In genomic region chr18:45606007-45606406, GRCh38 we compare ENCODE assay signal across 27 cellular contexts. TPM values are rescaled to one million over a fixed set of nuclear protein-coding genes. Genes with fewer than 3 reads are reported as not detected.
DNase-seq lines count a peak whose midpoint lies in the region; ATAC-seq and TF ChIP-seq lines count a peak whose summit lies in the region.
"Had no signal": no experiment of that assay in that cellular context is flagged by ENCODE, and none has a peak within 500 bp of the region (broad histone marks: within the 10 kb centered on the region; RNA-seq: fewer than 3 reads in every experiment).

No MANE protein-coding gene starts in this region.

- no peak overlapping the region for H2AK5ac ChIP-seq in mesendoderm (ENCODE audit: low read length)

- H3K4me3 Mint-ChIP-seq in WTC11: no peak overlapping the region
- H3K4me3 Mint-ChIP-seq in activated naive CD4-positive, alpha-beta T cell treated with anti-CD3 and anti-CD28 coated beads, Interleukin-2, amount 10 ng/mL, durations not matched to agents 7 days and 5 days: no peak overlapping the region
- H3K4me3 Mint-ChIP-seq: CD14-positive monocyte; CD4-positive, alpha-beta memory T cell; CD4-positive, CD25-positive, alpha-beta regulatory T cell; CD8-positive, alpha-beta memory T cell had no signal

- H3K27ac Mint-ChIP-seq in WTC11: no peak overlapping the region
- no peak overlapping the region for H3K27ac Mint-ChIP-seq in activated naive CD4-positive, alpha-beta T cell treated with anti-CD3 and anti-CD28 coated beads, Interleukin-2, amount 10 ng/mL, durations not matched to agents 7 days and 5 days
- H3K27ac Mint-ChIP-seq: CD14-positive monocyte; CD4-positive, alpha-beta memory T cell; CD4-positive, CD25-positive, alpha-beta regulatory T cell; CD8-positive, alpha-beta memory T cell had no signal

- no peaks in the 10 kb centered on the region for H3K79me2 ChIP-seq in mesendoderm (ENCODE audit: control insufficient read depth, insufficient read depth, low read length)

- H3K4me1 Mint-ChIP-seq in WTC11: peaks cover 29% of the 10 kb centered on the region
- H3K4me1 Mint-ChIP-seq in activated naive CD4-positive, alpha-beta T cell treated with anti-CD3 and anti-CD28 coated beads, Interleukin-2, amount 10 ng/mL, durations not matched to agents 7 days and 5 days: no peaks in the 10 kb centered on the region
- H3K4me1 Mint-ChIP-seq: CD14-positive monocyte; CD4-positive, alpha-beta memory T cell; CD4-positive, CD25-positive, alpha-beta regulatory T cell; CD8-positive, alpha-beta memory T cell had no signal

- H2BK120ac ChIP-seq in mesendoderm (ENCODE audit: low read depth, low read length): no peak overlapping the region

- no peaks in the 10 kb centered on the region for H3K36me3 ChIP-seq in mesendoderm (ENCODE audit: control insufficient read depth, insufficient read depth, low read length)
- H3K36me3 ChIP-seq: BE2C, BLaER1 had no signal

- no peak overlapping the region for H2BK15ac ChIP-seq in mesendoderm (replicated peaks; ENCODE audit: low read depth)

- peak; percentile 66 for ATAC-seq in WTC11
- ATAC-seq: GM12878 had no signal

- POLR2A ChIA-PET in WTC11 (lab: Charles Lee): no interaction called here

- H3K9me3 Mint-ChIP-seq in WTC11: peaks cover 7% of the 10 kb centered on the region
- H3K9me3 Mint-ChIP-seq in activated naive CD4-positive, alpha-beta T cell treated with anti-CD3 and anti-CD28 coated beads, Interleukin-2, amount 10 ng/mL, durations not matched to agents 7 days and 5 days: no peaks in the 10 kb centered on the region
- H3K9me3 Mint-ChIP-seq: CD4-positive, CD25-positive, alpha-beta regulatory T cell; CD8-positive, alpha-beta memory T cell had no signal

- no peak overlapping the region for H3K4me3 ChIP-seq in mesendoderm (ENCODE audit: low read length)
- H3K4me3 ChIP-seq: BLaER1, GM12878 had no signal

- H4K8ac ChIP-seq in mesendoderm (ENCODE audit: low read depth, low read length): no peak overlapping the region

- no CpG with 5 or more reads among the region's 2 CpGs for WGBS in mesendoderm (ENCODE audit: extremely low coverage, insufficient coverage, low lambda C conversion rate)

- no peak overlapping the region for H2BK5ac ChIP-seq in mesendoderm (ENCODE audit: low read length)

- H3K4me1 ChIP-seq in mesendoderm (ENCODE audit: control insufficient read depth, low read depth, low read length): peaks cover 13% of the 10 kb centered on the region
- H3K4me1 ChIP-seq: BE2C had no signal

- no peak overlapping the region for H3K9ac ChIP-seq in mesendoderm (ENCODE audit: low read length)
- H3K9ac ChIP-seq: BLaER1 had no signal

- CTCF ChIA-PET in WTC11 (lab: Charles Lee): interaction anchor here (0.8 kb wide), 1 partner anchor 15 kb away, joined by 3 read pairs; no protein-coding TSS in a partner anchor
- CTCF ChIA-PET in activated naive CD4-positive, alpha-beta T cell treated with anti-CD3 and anti-CD28 coated beads, Interleukin-2, amount 10 ng/mL, durations not matched to agents 7 days and 5 days (lab: Charles Lee): no interaction called here

- H3K36me3 Mint-ChIP-seq in WTC11: no peaks in the 10 kb centered on the region
- H3K36me3 Mint-ChIP-seq in activated naive CD4-positive, alpha-beta T cell treated with anti-CD3 and anti-CD28 coated beads, Interleukin-2, amount 10 ng/mL, durations not matched to agents 7 days and 5 days: no peaks in the 10 kb centered on the region
- H3K36me3 Mint-ChIP-seq: CD14-positive monocyte; CD4-positive, alpha-beta memory T cell; CD4-positive, CD25-positive, alpha-beta regulatory T cell; CD8-positive, alpha-beta memory T cell had no signal

- H3K56ac ChIP-seq in mesendoderm (ENCODE audit: low read length): no peak overlapping the region

- no peak overlapping the region for H3K27ac ChIP-seq in mesendoderm (ENCODE audit: low read depth, low read length)
- H3K27ac ChIP-seq: BLaER1 had no signal

- H3K4me2 ChIP-seq in mesendoderm (ENCODE audit: low read length): no peak overlapping the region

- TF ChIP-seq CTCF in WTC11 (IDR thresholded peaks at IDR 0.05): no peak

- no peak overlapping the region for H3K18ac ChIP-seq in mesendoderm (ENCODE audit: low read length)

- H3K27me3 Mint-ChIP-seq in WTC11 (ENCODE audit: low read depth): no peaks in the 10 kb centered on the region
- H3K27me3 Mint-ChIP-seq in activated naive CD4-positive, alpha-beta T cell treated with anti-CD3 and anti-CD28 coated beads, Interleukin-2, amount 10 ng/mL, durations not matched to agents 7 days and 5 days: peaks cover 47% of the 10 kb centered on the region

- H3K79me1 ChIP-seq in mesendoderm (ENCODE audit: low read length): no peaks in the 10 kb centered on the region

- DNase-seq in WTC11 (ENCODE audit: low spot score) (no peak), mesendoderm (peak; percentile 54), NCI-H2081 treated with DMSO at 0.1 percent for 48 hours (lab: John Stamatoyannopoulos, UW) (no peak), SW480 (ENCODE audit: low spot score) (no peak)
- DNase-seq in activated naive CD4-positive, alpha-beta T cell treated with anti-CD3 and anti-CD28 coated beads, Interleukin-2, amount 10 ng/mL, durations not matched to agents 7 days and 5 days: no peak
- DNase-seq: 8988T; ACHN; BE2C; C1 segment of cervical spinal cord; CD4-positive, alpha-beta memory T cell; CD4-positive, CD25-positive, alpha-beta regulatory T cell; CD8-positive, alpha-beta memory T cell; COR-L47; DMS 273 treated with DMSO at 0.1 percent for 48 hours; DMS153; DMS53; DMS79; DND-41; EL; GDM1 had no signal

- no peaks in the 10 kb centered on the region for H3K27me3 ChIP-seq in mesendoderm (ENCODE audit: insufficient read depth, low read length, poor library complexity)
- H3K27me3 ChIP-seq: BE2C, BLaER1 had no signal

- no peak overlapping the region for H3K23ac ChIP-seq in mesendoderm (ENCODE audit: low read length)

- no peak overlapping the region for H4K5ac ChIP-seq in mesendoderm (ENCODE audit: low read length)

- no peak overlapping the region for H3K4ac ChIP-seq in mesendoderm (ENCODE audit: low read depth, low read length)

TF ChIP-seq in WTC11, 78 proteins besides CTCF, POLR2A, EP300 and RAD21:
- TF ChIP-seq IRF2 (CRISPR knock-in tag; IDR thresholded peaks at IDR 0.05; ENCODE audit: borderline replicate concordance, low read depth): no peak
- no peak for TF ChIP-seq TEAD1 (CRISPR knock-in tag; IDR thresholded peaks at IDR 0.05)
- TF ChIP-seq, protein P1, sequence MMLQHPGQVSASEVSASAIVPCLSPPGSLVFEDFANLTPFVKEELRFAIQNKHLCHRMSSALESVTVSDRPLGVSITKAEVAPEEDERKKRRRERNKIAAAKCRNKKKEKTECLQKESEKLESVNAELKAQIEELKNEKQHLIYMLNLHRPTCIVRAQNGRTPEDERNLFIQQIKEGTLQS (CRISPR knock-in tag; conservative IDR thresholded peaks at IDR 0.05): no peak
- no peak for TF ChIP-seq TEAD4 (CRISPR knock-in tag; IDR thresholded peaks at IDR 0.05)
- TF ChIP-seq, protein P2, sequence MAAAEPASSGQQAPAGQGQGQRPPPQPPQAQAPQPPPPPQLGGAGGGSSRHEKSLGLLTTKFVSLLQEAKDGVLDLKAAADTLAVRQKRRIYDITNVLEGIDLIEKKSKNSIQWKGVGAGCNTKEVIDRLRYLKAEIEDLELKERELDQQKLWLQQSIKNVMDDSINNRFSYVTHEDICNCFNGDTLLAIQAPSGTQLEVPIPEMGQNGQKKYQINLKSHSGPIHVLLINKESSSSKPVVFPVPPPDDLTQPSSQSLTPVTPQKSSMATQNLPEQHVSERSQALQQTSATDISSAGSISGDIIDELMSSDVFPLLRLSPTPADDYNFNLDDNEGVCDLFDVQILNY (CRISPR knock-in tag; IDR thresholded peaks at IDR 0.05): no peak
- no peak for TF ChIP-seq USF1 (CRISPR knock-in tag; IDR thresholded peaks at IDR 0.05)
- TF ChIP-seq AFF4 (CRISPR knock-in tag; IDR thresholded peaks at IDR 0.05; ENCODE audit: borderline replicate concordance): no peak

RNA-seq across cellular contexts. Expression of gene SLC14A2, which starts 9.3 kb away (rescaled TPM):
- 0.05 to 0.07 TPM in 2 of 3 replicates, not detected in the other for total RNA-seq in WTC11 (2021)
- polyA plus RNA-seq in mesendoderm (2013, experiment 1 of 2): 0.08 TPM
- 0.11 TPM for polyA plus RNA-seq in mesendoderm (2013, experiment 2 of 2)
- total RNA-seq: A673, Daoy, G401 had no signal
- polyA plus RNA-seq: AG04450, CD14-positive monocyte had no signal
